In the genomic region with DNA sequence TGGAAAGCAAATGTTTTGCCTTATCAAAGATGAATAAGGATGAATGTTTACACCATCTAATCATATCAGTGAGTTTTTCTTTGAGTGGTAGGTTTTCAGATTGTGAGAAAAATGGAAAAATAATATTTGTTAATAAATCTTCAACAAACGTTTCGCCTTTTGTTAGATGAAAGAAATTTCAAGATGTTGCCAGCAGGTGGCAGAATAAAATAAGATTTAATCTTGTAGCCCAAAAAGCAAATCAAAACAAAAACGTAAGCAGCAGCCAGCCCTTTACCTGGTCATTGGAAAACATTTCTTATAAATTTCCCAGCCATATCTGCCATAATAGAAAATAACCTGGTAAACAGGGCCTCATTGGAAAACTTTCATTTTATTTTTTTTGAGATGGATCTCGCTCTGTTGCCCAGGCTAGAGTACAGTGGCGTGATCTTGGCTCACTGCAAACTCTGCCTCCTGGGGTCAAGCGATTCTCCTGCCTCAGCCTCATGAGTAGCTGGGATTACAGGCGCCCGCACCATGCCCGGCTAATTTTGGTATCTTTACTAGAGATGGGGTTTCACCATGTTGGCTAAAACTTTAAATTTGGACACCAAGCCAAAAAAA, we compare ENCODE assay signal across 8 cellular contexts. TPM values are rescaled to one million over a fixed set of nuclear protein-coding genes. Genes with fewer than 3 reads are reported as not detected.
DNase-seq lines count a peak whose midpoint lies in the region; ATAC-seq and TF ChIP-seq lines count a peak whose summit lies in the region.

No MANE protein-coding gene starts in this region.

- no peak for TF ChIP-seq EP300 in stomach (IDR thresholded peaks at IDR 0.05)

- TF ChIP-seq POLR2A in stomach (IDR thresholded peaks at IDR 0.05), result no peak

- H3K27ac ChIP-seq in stomach, result no peak overlapping the region

- peaks cover 2% of the 10 kb centered on the region for H3K27me3 Mint-ChIP-seq in activated B cell treated with CpG ODN at 0.5 μM for 24 hours
- no peaks in the 10 kb centered on the region for H3K27me3 Mint-ChIP-seq in glutamatergic neuron (ENCODE audit: unreplicated experiment)

- TF ChIP-seq CTCF in activated B cell treated with CpG ODN at 0.5 μM for 24 hours (IDR thresholded peaks at IDR 0.05) (no peak), glutamatergic neuron (IDR thresholded peaks at IDR 0.05; ENCODE audit: partially characterized antibody, unreplicated experiment) (peak; percentile 86), stomach (IDR thresholded peaks at IDR 0.05) (peak in 5 of 7 experiments; percentile 34 to 80 (median 43))

- H3K4me1 Mint-ChIP-seq in activated B cell treated with CpG ODN at 0.5 μM for 24 hours (no peaks in the 10 kb centered on the region), glutamatergic neuron (ENCODE audit: low read depth, unreplicated experiment) (no peaks in the 10 kb centered on the region)

- WGBS in stomach, 5 donors, result 39 to 46% (median 44%) methylated on average over 9 of the region's 9 CpGs

- H3K9me3 Mint-ChIP-seq in activated B cell treated with CpG ODN at 0.5 μM for 24 hours (no peaks in the 10 kb centered on the region), glutamatergic neuron (ENCODE audit: unreplicated experiment) (no peaks in the 10 kb centered on the region)

- no peaks in the 10 kb centered on the region for H3K27me3 ChIP-seq in stomach

- no peaks in the 10 kb centered on the region for H3K36me3 ChIP-seq in stomach

- intact Hi-C loops in activated B cell treated with CpG ODN at 0.5 μM for 24 hours (cut with micrococcal nuclease), result loop anchor here (1.0 kb wide), 3 partner anchors 76 to 114 kb away; no protein-coding TSS in a partner anchor
- intact Hi-C loops in stomach (cut with DNase I; ENCODE audit: low total_unique reads), result loop anchor here (5.0 kb wide), 2 partner anchors 75 to 95 kb away; partner anchors contain the start of gene RHOF

- CTCF ChIA-PET in activated B cell treated with CpG ODN at 0.5 μM for 24 hours (lab: Charles Lee), result interaction anchor here (1.0 to 5.7 kb wide), 6 partner anchors 15 to 97 kb away, joined by 3 to 50 read pairs (median 6); partner anchors contain the start of genes RHOF and TMEM120B

- in situ Hi-C loops in G401 (cut with HindIII; ENCODE audit: low sequenced_read_pairs), result no loop called here

- no peak overlapping the region for H3K4me3 ChIP-seq in stomach

- no peaks in the 10 kb centered on the region for H3K36me3 Mint-ChIP-seq in activated B cell treated with CpG ODN at 0.5 μM for 24 hours (ENCODE audit: low read depth)
- no peaks in the 10 kb centered on the region for H3K36me3 Mint-ChIP-seq in glutamatergic neuron (ENCODE audit: unreplicated experiment)

- H3K27ac Mint-ChIP-seq in activated B cell treated with CpG ODN at 0.5 μM for 24 hours (no peak overlapping the region), glutamatergic neuron (ENCODE audit: unreplicated experiment) (peak overlapping the region; percentile 15)

- peaks cover 6 to 18% (median 14%) of the 10 kb centered on the region in 4 donors for H3K4me1 ChIP-seq in stomach

- peak; percentile 31 for ATAC-seq in activated B cell treated with CpG ODN at 0.5 μM for 24 hours (ENCODE audit: low read depth)
- no peak for ATAC-seq in HG02588 (IDR thresholded peaks at IDR 0.05; ENCODE audit: unreplicated experiment)
- ATAC-seq in GM21723 (IDR thresholded peaks at IDR 0.05; ENCODE audit: unreplicated experiment), result no peak

- H3K4me3 Mint-ChIP-seq in activated B cell treated with CpG ODN at 0.5 μM for 24 hours, result no peak overlapping the region
- no peak overlapping the region for H3K4me3 Mint-ChIP-seq in glutamatergic neuron (ENCODE audit: unreplicated experiment)

- POLR2A ChIA-PET in activated B cell treated with CpG ODN at 0.5 μM for 24 hours (lab: Charles Lee), result interaction anchor here (0.6 to 1.2 kb wide), 2 partner anchors 97 to 178 kb away, joined by 3 to 9 read pairs; no protein-coding TSS in a partner anchor

- H3K9me3 ChIP-seq in stomach, result no peaks in the 10 kb centered on the region

- DNase-seq in A172 (ENCODE audit: low spot score) (peak; percentile 52), G401 (ENCODE audit: low spot score) (peak; percentile 85), NCI-H2029 (lab: John Stamatoyannopoulos, UW) (peak; percentile 64), activated B cell treated with CpG ODN at 0.5 μM for 24 hours (no peak), glutamatergic neuron (no peak), stomach (no peak)

RNA-seq across cellular contexts. Expression of gene TMEM120B, which starts 15.4 kb away (rescaled TPM):
- total RNA-seq in A172 (2014; rRNA removed; shearing (Covaris generic)), result 4.6 and 5.5 TPM in 2 replicates
- total RNA-seq in G401 (2014; rRNA removed; shearing (Covaris generic)), result 22.6 and 27.9 TPM in 2 replicates
- total RNA-seq in activated B cell treated with CpG ODN at 0.5 μM for 24 hours, result 7.3 and 8.3 TPM in 2 replicates
- total RNA-seq in glutamatergic neuron (ENCODE audit: unreplicated experiment), result 205 TPM
- 10 to 100 TPM in 1 of 5 donors, 1 to 10 TPM in 3, under 1 TPM in 1; 0.58 to 11.6 (median 8.3) TPM for total RNA-seq in stomach
- polyA plus RNA-seq in stomach, result 1 to 10 TPM; 2.6 to 4.4 (median 3.1) TPM

RNA-seq across cellular contexts. Expression of gene MORN3, which starts 27.7 kb away (rescaled TPM):
- 0.02 and 1.5 TPM in 2 replicates for total RNA-seq in A172 (2014; rRNA removed; shearing (Covaris generic))
- total RNA-seq in G401 (2014; rRNA removed; shearing (Covaris generic)), result 0.41 and 0.80 TPM in 2 replicates
- total RNA-seq in activated B cell treated with CpG ODN at 0.5 μM for 24 hours (0.20 and 0.42 TPM in 2 replicates), glutamatergic neuron (ENCODE audit: unreplicated experiment) (1.2 TPM), stomach (under 1 TPM in 2 of 5 donors, not detected in 3; under 0.01 to 0.55 TPM)
- under 1 TPM; 0.20 to 0.87 (median 0.46) TPM for polyA plus RNA-seq in stomach

Comparison
In these comparisons a context has a peak if more than half of its experiments do, and no peak if none do; other contexts are left out.
1. DNase-seq: peak in A172 (single experiment), G401 (single experiment) and NCI-H2029 (single experiment); none in activated B cell treated with CpG ODN at 0.5 μM for 24 hours (single experiment), glutamatergic neuron (single experiment) and stomach (single experiment).